ENCODE assay signal across 21 cellular contexts in genomic region chr9:136019041-136019680, GRCh38. TPM values are rescaled to one million over a fixed set of nuclear protein-coding genes. Genes with fewer than 3 reads are reported as not detected.
DNase-seq lines count a peak whose midpoint lies in the region; ATAC-seq and TF ChIP-seq lines count a peak whose summit lies in the region.
"Had no signal": no experiment of that assay in that cellular context is flagged by ENCODE, and none has a peak within 500 bp of the region (broad histone marks: within the 10 kb centered on the region; RNA-seq: fewer than 3 reads in every experiment).

No MANE protein-coding gene starts in this region.

- no peaks in the 10 kb centered on the region for H3K4me1 Mint-ChIP-seq in activated CD4-positive, alpha-beta memory T cell treated with anti-CD3 and anti-CD28 coated beads for 36 hours (ENCODE audit: low read depth)
- H3K4me1 Mint-ChIP-seq in activated CD4-positive, alpha-beta memory T cell treated with anti-CD3 and anti-CD28 coated beads, Interleukin-2, amount 10 ng/mL, durations not matched to agents 7 days and 5 days: no peaks in the 10 kb centered on the region

- H3K4me3 Mint-ChIP-seq in activated CD4-positive, alpha-beta memory T cell treated with anti-CD3 and anti-CD28 coated beads for 36 hours: no peak overlapping the region
- H3K4me3 Mint-ChIP-seq in activated CD4-positive, alpha-beta memory T cell treated with anti-CD3 and anti-CD28 coated beads, Interleukin-2, amount 10 ng/mL, durations not matched to agents 7 days and 5 days: no peak overlapping the region
- H3K4me3 Mint-ChIP-seq: CD8-positive, alpha-beta memory T cell; HFFc6 had no signal

- ATAC-seq in upper lobe of right lung: no peak
- ATAC-seq: HepG2, PC-3 had no signal

- H3K36me3 Mint-ChIP-seq in activated CD4-positive, alpha-beta memory T cell treated with anti-CD3 and anti-CD28 coated beads for 36 hours: no peaks in the 10 kb centered on the region
- no peaks in the 10 kb centered on the region for H3K36me3 Mint-ChIP-seq in activated CD4-positive, alpha-beta memory T cell treated with anti-CD3 and anti-CD28 coated beads, Interleukin-2, amount 10 ng/mL, durations not matched to agents 7 days and 5 days (ENCODE audit: low read depth)

- no peak for TF ChIP-seq CTCF in upper lobe of right lung (IDR thresholded peaks at IDR 0.05)

- no peaks in the 10 kb centered on the region for H3K9me3 Mint-ChIP-seq in activated CD4-positive, alpha-beta memory T cell treated with anti-CD3 and anti-CD28 coated beads for 36 hours
- no peaks in the 10 kb centered on the region for H3K9me3 Mint-ChIP-seq in activated CD4-positive, alpha-beta memory T cell treated with anti-CD3 and anti-CD28 coated beads, Interleukin-2, amount 10 ng/mL, durations not matched to agents 7 days and 5 days
- H3K9me3 Mint-ChIP-seq: HFFc6 had no signal

- no peak overlapping the region for H3K27ac ChIP-seq in upper lobe of right lung
- H3K27ac ChIP-seq: 22Rv1, BLaER1, KMS-11 had no signal

- no peak overlapping the region for H3K27ac Mint-ChIP-seq in activated CD4-positive, alpha-beta memory T cell treated with anti-CD3 and anti-CD28 coated beads for 36 hours
- H3K27ac Mint-ChIP-seq in activated CD4-positive, alpha-beta memory T cell treated with anti-CD3 and anti-CD28 coated beads, Interleukin-2, amount 10 ng/mL, durations not matched to agents 7 days and 5 days: no peak overlapping the region
- H3K27ac Mint-ChIP-seq: HFFc6 had no signal

- peak; percentile 4 for DNase-seq in activated CD4-positive, alpha-beta memory T cell treated with anti-CD3 and anti-CD28 coated beads for 36 hours
- no peak for DNase-seq in activated CD4-positive, alpha-beta memory T cell treated with anti-CD3 and anti-CD28 coated beads, Interleukin-2, amount 10 ng/mL, durations not matched to agents 7 days and 5 days
- DNase-seq in 8988T: peak; percentile 5
- DNase-seq in ecto neural progenitor cell (ENCODE audit: low spot score): peak; percentile 42
- peak; percentile 77 for DNase-seq in posterior vena cava (ENCODE audit: low spot score)
- no peak for DNase-seq in upper lobe of right lung
- DNase-seq in DMS153 (lab: John Stamatoyannopoulos, UW): no peak
- no peak for DNase-seq in activated CD4-positive, alpha-beta T cell treated with anti-CD3 and anti-CD28 coated beads for 48 hours
- DNase-seq: CD8-positive, alpha-beta memory T cell; DND-41; GDM1; GOT3; HFFc6; NCI-H1092; NCI-H510A treated with DMSO at 0.1 percent for 48 hours; NCI-H82; PC-3 had no signal

- H3K4me1 ChIP-seq in upper lobe of right lung: peaks cover 7% of the 10 kb centered on the region

- H3K27me3 Mint-ChIP-seq in activated CD4-positive, alpha-beta memory T cell treated with anti-CD3 and anti-CD28 coated beads for 36 hours: no peaks in the 10 kb centered on the region
- H3K27me3 Mint-ChIP-seq in activated CD4-positive, alpha-beta memory T cell treated with anti-CD3 and anti-CD28 coated beads, Interleukin-2, amount 10 ng/mL, durations not matched to agents 7 days and 5 days: no peaks in the 10 kb centered on the region
- H3K27me3 Mint-ChIP-seq: CD8-positive, alpha-beta memory T cell had no signal

- CTCF ChIA-PET in activated CD4-positive, alpha-beta memory T cell treated with anti-CD3 and anti-CD28 coated beads for 36 hours (lab: Charles Lee): no interaction called here
- CTCF ChIA-PET in activated CD4-positive, alpha-beta memory T cell treated with anti-CD3 and anti-CD28 coated beads, Interleukin-2, amount 10 ng/mL, durations not matched to agents 7 days and 5 days (lab: Charles Lee): no interaction called here

- no peak overlapping the region for H3K4me3 ChIP-seq in upper lobe of right lung
- H3K4me3 ChIP-seq: BLaER1 had no signal

- H3K27me3 ChIP-seq in upper lobe of right lung: no peaks in the 10 kb centered on the region
- H3K27me3 ChIP-seq: BLaER1 had no signal

- POLR2A ChIA-PET in activated CD4-positive, alpha-beta memory T cell treated with anti-CD3 and anti-CD28 coated beads for 36 hours (lab: Charles Lee): no interaction called here
- POLR2A ChIA-PET in activated CD4-positive, alpha-beta memory T cell treated with anti-CD3 and anti-CD28 coated beads, Interleukin-2, amount 10 ng/mL, durations not matched to agents 7 days and 5 days (lab: Charles Lee): no interaction called here

- no peaks in the 10 kb centered on the region for H3K36me3 ChIP-seq in upper lobe of right lung
- H3K36me3 ChIP-seq: BLaER1 had no signal

- no peaks in the 10 kb centered on the region for H3K9me3 ChIP-seq in upper lobe of right lung
- H3K9me3 ChIP-seq: BLaER1 had no signal

- intact Hi-C loops in activated CD4-positive, alpha-beta memory T cell treated with anti-CD3 and anti-CD28 coated beads for 36 hours (cut with micrococcal nuclease): no loop called here
- intact Hi-C loops in posterior vena cava (cut with DNase I): no loop called here
- intact Hi-C loops in upper lobe of right lung (cut with DNase I): no loop called here

RNA-seq across cellular contexts. Expression of gene UBAC1, which starts 58.0 kb away (rescaled TPM):
- total RNA-seq in activated CD4-positive, alpha-beta memory T cell treated with anti-CD3 and anti-CD28 coated beads for 36 hours: 10 to 100 TPM; 41.3 to 42.0 TPM
- total RNA-seq in activated CD4-positive, alpha-beta memory T cell treated with anti-CD3 and anti-CD28 coated beads, Interleukin-2, amount 10 ng/mL, durations not matched to agents 7 days and 5 days: 10 to 100 TPM; 28.1 to 29.5 TPM
- total RNA-seq in posterior vena cava (10 to 100 TPM; 32.7 to 34.1 TPM), upper lobe of right lung (30.1 TPM)

Comparison
In these comparisons a context has a peak if more than half of its experiments do, and no peak if none do; other contexts are left out.
1. DNase-seq: peak in activated CD4-positive, alpha-beta memory T cell treated with anti-CD3 and anti-CD28 coated beads for 36 hours (single experiment), 8988T (single experiment), ecto neural progenitor cell (single experiment) and posterior vena cava (single experiment); none in activated CD4-positive, alpha-beta memory T cell treated with anti-CD3 and anti-CD28 coated beads, Interleukin-2, amount 10 ng/mL, durations not matched to agents 7 days and 5 days (single experiment), upper lobe of right lung (single experiment), DMS153 (single experiment) and activated CD4-positive, alpha-beta T cell treated with anti-CD3 and anti-CD28 coated beads for 48 hours (single experiment).